Comparison of ENCODE assay signal across 9 cellular contexts in genomic region chr3:46426476-46426875, GRCh38. TPM values are rescaled to one million over a fixed set of nuclear protein-coding genes. Genes with fewer than 3 reads are reported as not detected.
"Had no signal": no experiment of that assay in that cellular context is flagged by ENCODE, and none has a peak within 500 bp of the region (broad histone marks: within the 10 kb centered on the region; RNA-seq: fewer than 3 reads in every experiment).

No MANE protein-coding gene starts in this region.

RNA-seq across cellular contexts. Expression of gene CCRL2, which starts 19.4 kb away (rescaled TPM):
- total RNA-seq: epithelial cell of proximal tubule had no signal
- polyA plus RNA-seq: neural cell had no signal

RNA-seq across cellular contexts. Expression of gene LTF, which starts 38.2 kb away (rescaled TPM):
- total RNA-seq: activated CD4-positive, alpha-beta T cell treated with anti-CD3 and anti-CD28 coated beads, Interleukin-2, amount 10 ng/mL, durations not matched to agents 24 days and 14 days; activated CD8-positive, alpha-beta T cell treated with anti-CD3 and anti-CD28 coated beads for 36 hours; activated naive CD8-positive, alpha-beta T cell treated with anti-CD3 and anti-CD28 coated beads for 36 hours; activated T-helper 17 cell treated with anti-CD3 and anti-CD28 coated beads, Interleukin-2, amount 50 U/mL, for 72 hours; epithelial cell of proximal tubule; T-helper 17 cell had no signal
- polyA plus RNA-seq: neural cell had no signal

RNA-seq across cellular contexts. Expression of gene CCR5, which starts 55.7 kb away (rescaled TPM):
- total RNA-seq: dermis microvascular lymphatic vessel endothelial cell, epithelial cell of proximal tubule, myocyte had no signal
- polyA plus RNA-seq: neural cell had no signal
